Comparison of ENCODE assay signal across 9 cellular contexts in genomic region chr13:45728759-45729158, GRCh38. TPM values are rescaled to one million over a fixed set of nuclear protein-coding genes. Genes with fewer than 3 reads are reported as not detected.
DNase-seq lines count a peak whose midpoint lies in the region; ATAC-seq and TF ChIP-seq lines count a peak whose summit lies in the region.
"Had no signal": no experiment of that assay in that cellular context is flagged by ENCODE, and none has a peak within 500 bp of the region (broad histone marks: within the 10 kb centered on the region; RNA-seq: fewer than 3 reads in every experiment).

No MANE protein-coding gene starts in this region.

- H3K4me1 ChIP-seq in GM23248 (ENCODE audit: insufficient read depth), result no peaks in the 10 kb centered on the region
- H3K4me1 ChIP-seq in OCI-LY3 (ENCODE audit: low read length), result peaks cover 27% of the 10 kb centered on the region
- H3K4me1 ChIP-seq in gastroesophageal sphincter, result no peaks in the 10 kb centered on the region

- 73 to 83% methylated on average over 6 of the region's 6 CpGs for WGBS in GM23248 (ENCODE audit: low coverage in 1 of 2, low lambda C conversion rate in 2 of 2, missing lambda C conversion rate in 2 of 2), 2 experiments
- WGBS in gastroesophageal sphincter (ENCODE audit: low coverage in 1 of 2), 2 donors, result 63 to 76% methylated on average over 5 to 6 of the region's 6 CpGs

- H3K27me3 ChIP-seq in GM23248 (replicated peaks; ENCODE audit: insufficient read depth) (peaks cover 50% of the 10 kb centered on the region), OCI-LY3 (ENCODE audit: low read depth, low read length) (peaks cover 14% of the 10 kb centered on the region; the same call in 1 of the 2 replicates), gastroesophageal sphincter (no peaks in the 10 kb centered on the region)

- no peaks in the 10 kb centered on the region for H3K79me2 ChIP-seq in GM23248 (ENCODE audit: insufficient read depth)
- no peaks in the 10 kb centered on the region for H3K79me2 ChIP-seq in OCI-LY3 (ENCODE audit: low read length)

- TF ChIP-seq POLR2A in gastroesophageal sphincter (IDR thresholded peaks at IDR 0.05), result no peak

- H3K9ac ChIP-seq in GM23248 (no peak overlapping the region), OCI-LY3 (ENCODE audit: low read length) (no peak overlapping the region; the same call in 1 of the 2 replicates)

- no peaks in the 10 kb centered on the region for H4K20me1 ChIP-seq in GM23248 (ENCODE audit: insufficient read depth)
- no peaks in the 10 kb centered on the region for H4K20me1 ChIP-seq in OCI-LY3 (ENCODE audit: insufficient read depth, low read length)

- H3K4me3 ChIP-seq in GM23248, result no peak overlapping the region
- H3K4me3 ChIP-seq in OCI-LY3 (ENCODE audit: low read length), result peak overlapping the region; percentile 49
- no peak overlapping the region for H3K4me3 ChIP-seq in gastroesophageal sphincter

- H3K9me2 ChIP-seq in GM23248 (ENCODE audit: insufficient read depth), result no peaks in the 10 kb centered on the region

- TF ChIP-seq CTCF in OCI-LY3 (IDR thresholded peaks at IDR 0.05; ENCODE audit: low read depth, low read length) (peak; percentile 86), gastroesophageal sphincter (IDR thresholded peaks at IDR 0.05) (no peak)

- H3K27ac ChIP-seq in GM23248, result no peak overlapping the region
- H3K27ac ChIP-seq in OCI-LY3 (ENCODE audit: low read length), result no peak overlapping the region
- no peak overlapping the region for H3K27ac ChIP-seq in gastroesophageal sphincter

- no peaks in the 10 kb centered on the region for H3F3A ChIP-seq in GM23248 (ENCODE audit: insufficient read depth)

- no peak for TF ChIP-seq EP300 in gastroesophageal sphincter (IDR thresholded peaks at IDR 0.05)

- no peaks in the 10 kb centered on the region for H3K36me3 ChIP-seq in GM23248 (ENCODE audit: low read depth)
- H3K36me3 ChIP-seq in OCI-LY3 (replicated peaks; ENCODE audit: low read depth, low read length), result no peaks in the 10 kb centered on the region
- H3K36me3 ChIP-seq in gastroesophageal sphincter, result no peaks in the 10 kb centered on the region

- H3K9me3 ChIP-seq in GM23248 (ENCODE audit: low read depth) (no peaks in the 10 kb centered on the region), OCI-LY3 (ENCODE audit: insufficient read depth, low read length) (no peaks in the 10 kb centered on the region), gastroesophageal sphincter (no peaks in the 10 kb centered on the region)

- ATAC-seq in HG03196 (IDR thresholded peaks at IDR 0.05; ENCODE audit: unreplicated experiment) (no peak), GM21381 (IDR thresholded peaks at IDR 0.05; ENCODE audit: unreplicated experiment) (no peak), gastroesophageal sphincter (no peak)

- in situ Hi-C loops in GM23248 (cut with MboI), result no loop called here

- DNase-seq in DMS53 treated with DMSO at 0.1 percent for 48 hours (lab: John Stamatoyannopoulos, UW; ENCODE audit: unreplicated experiment), result peak; percentile 3
- peak; percentile 9 for DNase-seq in GM23248
- peak; percentile 13 for DNase-seq in foreskin melanocyte
- no peak for DNase-seq in stimulated activated naive CD4-positive, alpha-beta T cell (lab: John Stamatoyannopoulos, UW)
- DNase-seq: mesenchymal stem cell had no signal

- H2AFZ ChIP-seq in GM23248 (no peak overlapping the region), OCI-LY3 (ENCODE audit: low read depth, low read length) (peak overlapping the region; percentile 99)

- H3K4me2 ChIP-seq in GM23248 (ENCODE audit: unreplicated experiment) (no peak overlapping the region), OCI-LY3 (ENCODE audit: low read length) (peak overlapping the region; percentile 78)

RNA-seq across cellular contexts. Expression of gene CBY2, which starts 26.6 kb away (rescaled TPM):
- not detected in 2 replicates for total RNA-seq in GM23248 (2014; rRNA removed; shearing (Covaris generic))
- not detected in 2 replicates for polyA plus RNA-seq in GM23248 (2016; fragmentation: Nextera tagmentation; extraction: Ambion mirVana)
- not detected for total RNA-seq in gastroesophageal sphincter

Comparison
In these comparisons a context has a peak if more than half of its experiments do, and no peak if none do; other contexts are left out.
1. DNase-seq: peak in DMS53 treated with DMSO at 0.1 percent for 48 hours (single experiment), GM23248 (single experiment) and foreskin melanocyte (single experiment); none in stimulated activated naive CD4-positive, alpha-beta T cell (0 of 6).